ENCODE assay signal across 1 cellular context in genomic region chr3:196399485-196399945, GRCh38.
A peak's percentile ranks its signal among the peaks of the same experiment; 100 is the strongest.
TF ChIP-seq lines count a peak whose summit lies in the region.

No MANE protein-coding gene starts in this region.

TF ChIP-seq in HCT116, 20 proteins besides CTCF, POLR2A, EP300 and RAD21 (continued from another document):
- TF ChIP-seq JUND (IDR thresholded peaks at IDR 0.05) (peak; percentile 58), EZH2 (IDR thresholded peaks at IDR 0.05) (no peak), SIN3A (IDR thresholded peaks at IDR 0.05; ENCODE audit: low read depth) (no peak)
- TF ChIP-seq, protein P1, sequence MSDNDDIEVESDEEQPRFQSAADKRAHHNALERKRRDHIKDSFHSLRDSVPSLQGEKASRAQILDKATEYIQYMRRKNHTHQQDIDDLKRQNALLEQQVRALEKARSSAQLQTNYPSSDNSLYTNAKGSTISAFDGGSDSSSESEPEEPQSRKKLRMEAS (IDR thresholded peaks at IDR 0.05), result no peak
